Comparison of ENCODE assay signal across 1 cellular context in genomic region chr20:43558412-43559146, GRCh38.
A peak's percentile ranks its signal among the peaks of the same experiment; 100 is the strongest.
TF ChIP-seq lines count a peak whose summit lies in the region.

Gene SGK2 (plus strand): TSS chr20:43559027. CDS start chr20:43566496, 7,469 bp downstream.

TF ChIP-seq in K562, 482 proteins besides CTCF, POLR2A, EP300 and RAD21 (continued from another document and continues in another):
- TF ChIP-seq CREB5 (CRISPR knock-in tag; IDR thresholded peaks at IDR 0.05) (no peak), TCF7L2 (IDR thresholded peaks at IDR 0.05; ENCODE audit: low read depth, low read length) (no peak), KDM4B (IDR thresholded peaks at IDR 0.05; ENCODE audit: borderline replicate concordance in 2 of 2, low read depth in 1 of 2) (no peak), TEAD1 (CRISPR knock-in tag; IDR thresholded peaks at IDR 0.05) (no peak), ZNF431 (CRISPR knock-in tag; IDR thresholded peaks at IDR 0.05) (no peak), NFIC (IDR thresholded peaks at IDR 0.05) (no peak), RFX5 (IDR thresholded peaks at IDR 0.05; ENCODE audit: low read depth, low read length) (no peak), ZNF707 (CRISPR knock-in tag; conservative IDR thresholded peaks at IDR 0.05) (no peak), MEIS2 (IDR thresholded peaks at IDR 0.05; ENCODE audit: partially characterized antibody) (peak; percentile 11), PTBP1 (IDR thresholded peaks at IDR 0.05; ENCODE audit: low read depth, low read length) (no peak), GTF2E2 (tag; IDR thresholded peaks at IDR 0.05) (no peak), JUND (IDR thresholded peaks at IDR 0.05; ENCODE audit: borderline replicate concordance, low read depth, low read length) (peak; percentile 86), JUND (tag; IDR thresholded peaks at IDR 0.05; ENCODE audit: borderline replicate concordance, low read depth, low read length) (peak; percentile 81; the same call in 2 of the 3 replicates), NR2C1 (IDR thresholded peaks at IDR 0.05) (no peak), NR2C1 (tag; IDR thresholded peaks at IDR 0.05) (no peak), GABPB2 (CRISPR knock-in tag; conservative IDR thresholded peaks at IDR 0.05) (no peak), CEBPG (CRISPR knock-in tag; IDR thresholded peaks at IDR 0.05) (no peak), CEBPG (tag; conservative IDR thresholded peaks at IDR 0.05 in 1 of 2, IDR thresholded peaks at IDR 0.05 in 1 of 2) (no peak), MTA2 (IDR thresholded peaks at IDR 0.05; ENCODE audit: low read depth) (0 out of 2 replicates have a peak, but pooled peaks have one; percentile 10), MEF2D (tag; conservative IDR thresholded peaks at IDR 0.05; ENCODE audit: low read depth) (peak; percentile 47; the same call in 1 of the 2 replicates), ZFX (CRISPR knock-in tag; IDR thresholded peaks at IDR 0.05) (no peak), FOXM1 (IDR thresholded peaks at IDR 0.05; ENCODE audit: low read depth) (no peak), FOXM1 (CRISPR knock-in tag; IDR thresholded peaks at IDR 0.05; ENCODE audit: low read depth) (no peak), SRSF1 (IDR thresholded peaks at IDR 0.05; ENCODE audit: low read depth, low read length) (no peak), ZBTB34 (CRISPR knock-in tag; IDR thresholded peaks at IDR 0.05) (no peak), MAFG (tag; conservative IDR thresholded peaks at IDR 0.05) (peak; percentile 84), KAT2B (IDR thresholded peaks at IDR 0.05; ENCODE audit: low read depth, low read length) (no peak), ZNF639 (CRISPR knock-in tag; conservative IDR thresholded peaks at IDR 0.05 in 1 of 2, IDR thresholded peaks at IDR 0.05 in 1 of 2) (no peak), SIN3A (IDR thresholded peaks at IDR 0.05; ENCODE audit: borderline replicate concordance in 2 of 2, control insufficient read depth in 1 of 2, low read depth in 2 of 2, low read length in 2 of 2) (no peak), RAD51 (IDR thresholded peaks at IDR 0.05; ENCODE audit: borderline replicate concordance, low read depth) (no peak), ZNF133 (CRISPR knock-in tag; IDR thresholded peaks at IDR 0.05) (no peak), ATF4 (CRISPR knock-in tag; IDR thresholded peaks at IDR 0.05) (no peak), REST (CRISPR knock-in tag; IDR thresholded peaks at IDR 0.05; ENCODE audit: low read depth) (no peak), JUN (IDR thresholded peaks at IDR 0.05; ENCODE audit: borderline replicate concordance, low read depth, low read length) (no peak), JUN (CRISPR knock-in tag; IDR thresholded peaks at IDR 0.05; ENCODE audit: borderline replicate concordance) (no peak), RFX7 (CRISPR knock-in tag; IDR thresholded peaks at IDR 0.05) (no peak), RUNX1 (IDR thresholded peaks at IDR 0.05; ENCODE audit: low read depth) (no peak), MNT (conservative IDR thresholded peaks at IDR 0.05) (no peak), ATF2 (CRISPR knock-in tag; IDR thresholded peaks at IDR 0.05) (no peak), HNRNPL (IDR thresholded peaks at IDR 0.05; ENCODE audit: low read depth, low read length) (no peak), ADNP (tag; IDR thresholded peaks at IDR 0.05) (no peak), ZFP36 (IDR thresholded peaks at IDR 0.05; ENCODE audit: low read depth, low read length, partially characterized antibody) (peak; percentile 4), TBL1XR1 (IDR thresholded peaks at IDR 0.05; ENCODE audit: low read length in 2 of 2) (no peak), NCOA1 (IDR thresholded peaks at IDR 0.05; ENCODE audit: low read depth) (no peak), KHSRP (IDR thresholded peaks at IDR 0.05) (no peak), ATF7 (IDR thresholded peaks at IDR 0.05) (0 out of 2 replicates have a peak, but pooled peaks have one; percentile 12), IRF1 (CRISPR knock-in tag; IDR thresholded peaks at IDR 0.05; ENCODE audit: borderline replicate concordance) (no peak), CBX8 (IDR thresholded peaks at IDR 0.05; ENCODE audit: borderline replicate concordance, extremely low read depth, low read depth, low read length, poor library complexity, severe bottlenecking) (no peak), ZNF445 (CRISPR knock-in tag; IDR thresholded peaks at IDR 0.05; ENCODE audit: low read depth) (no peak), TEAD4 (IDR thresholded peaks at IDR 0.05; ENCODE audit: low read length) (no peak), TEAD4 (CRISPR knock-in tag; IDR thresholded peaks at IDR 0.05; ENCODE audit: borderline replicate concordance) (no peak), SIRT6 (IDR thresholded peaks at IDR 0.05; ENCODE audit: low read depth, low read length) (no peak), TAF7 (tag; IDR thresholded peaks at IDR 0.05) (no peak), CHD1 (IDR thresholded peaks at IDR 0.05; ENCODE audit: low read length) (no peak), ZNF311 (CRISPR knock-in tag; IDR thresholded peaks at IDR 0.05) (no peak), ESRRB (CRISPR knock-in tag; IDR thresholded peaks at IDR 0.05; ENCODE audit: borderline replicate concordance) (no peak), IRF2 (CRISPR knock-in tag; IDR thresholded peaks at IDR 0.05) (no peak), DNMT1 (IDR thresholded peaks at IDR 0.05) (no peak), ID3 (CRISPR knock-in tag; IDR thresholded peaks at IDR 0.05) (no peak), ID3 (tag; IDR thresholded peaks at IDR 0.05) (no peak), MAFK (IDR thresholded peaks at IDR 0.05; ENCODE audit: low read length) (peak; percentile 80), ZNF23 (CRISPR knock-in tag; IDR thresholded peaks at IDR 0.05) (no peak), PCBP1 (IDR thresholded peaks at IDR 0.05; ENCODE audit: low read depth, low read length, poor library complexity, severe bottlenecking) (no peak), ZNF134 (CRISPR knock-in tag; conservative IDR thresholded peaks at IDR 0.05) (no peak), TAF1 (IDR thresholded peaks at IDR 0.05; ENCODE audit: control insufficient read depth, extremely low read depth, insufficient read depth, low read length, severe bottlenecking) (no peak), ZNF695 (CRISPR knock-in tag; IDR thresholded peaks at IDR 0.05) (no peak), TFE3 (CRISPR knock-in tag; IDR thresholded peaks at IDR 0.05) (no peak)
